In the genomic region with DNA sequence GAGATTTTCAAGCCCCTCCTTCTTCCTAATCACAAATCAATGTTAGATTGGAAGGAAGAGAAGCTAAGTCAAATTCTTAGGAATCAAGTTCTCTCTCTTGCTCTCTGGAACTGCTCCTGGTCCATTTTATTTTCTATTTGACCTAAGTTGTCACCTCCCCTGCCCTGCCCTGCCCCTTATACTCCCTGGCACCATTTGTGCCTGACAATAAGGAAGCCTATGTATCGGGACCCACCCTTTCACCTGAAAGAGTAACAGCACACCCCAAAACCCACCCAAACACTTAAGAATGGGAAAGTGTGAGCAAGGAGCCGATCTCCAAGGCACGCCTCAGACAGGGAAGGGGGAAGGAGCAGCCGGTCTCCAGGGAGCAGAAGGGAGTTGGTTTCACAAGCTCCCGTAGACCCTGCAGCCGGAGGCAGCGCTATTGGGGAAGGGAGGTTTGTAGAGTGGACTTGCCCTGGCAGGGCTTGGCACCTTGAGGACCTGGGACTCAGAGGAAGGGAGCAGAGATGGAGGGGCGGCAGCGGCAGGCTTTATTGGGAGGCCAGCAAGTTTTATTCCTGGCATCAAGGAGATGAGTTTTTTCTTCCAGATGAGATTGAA, we compare ENCODE assay signal across 1 cellular context.
TF ChIP-seq lines count a peak whose summit lies in the region.

No MANE protein-coding gene starts in this region.

TF ChIP-seq in WTC11, 78 proteins besides CTCF, POLR2A, EP300 and RAD21 (continued from another document):
- no peak for TF ChIP-seq ERG (CRISPR knock-in tag; IDR thresholded peaks at IDR 0.05)
